24 cellular contexts compared by ENCODE assay signal in the genomic region with DNA sequence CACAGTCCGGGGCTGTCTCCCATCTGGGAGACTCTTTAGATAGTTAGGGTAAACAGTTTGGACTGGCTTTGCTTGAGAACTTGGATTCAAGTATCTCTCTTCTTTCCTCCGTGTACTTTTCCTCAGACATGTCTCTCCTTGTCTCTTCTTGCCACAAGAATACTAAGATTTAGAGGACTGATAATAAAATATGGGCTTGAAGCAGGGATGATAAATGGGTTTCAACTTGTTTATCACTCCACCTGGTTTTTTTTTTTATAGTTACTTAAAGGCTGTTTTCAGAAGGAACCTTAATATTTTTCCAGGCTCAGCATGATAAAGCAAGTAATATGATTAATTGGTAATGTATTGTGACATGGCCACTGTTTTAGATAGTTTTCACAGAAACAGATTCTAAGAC.
"Had no signal": no experiment of that assay in that cellular context is flagged by ENCODE, and none has a peak within 500 bp of the region (broad histone marks: within the 10 kb centered on the region; RNA-seq: fewer than 3 reads in every experiment).

No MANE protein-coding gene starts in this region.

- H3K9me3 ChIP-seq: esophagus squamous epithelium, left ventricle myocardium inferior, lower lobe of right lung, psoas muscle, right lobe of liver, spleen, stomach had no signal

- H3K27me3 ChIP-seq: dorsolateral prefrontal cortex, esophagus squamous epithelium, right lobe of liver, stomach had no signal

- FAIRE-seq: endometrium, kidney, urothelium cell line had no signal

- DNase-seq: cortex of kidney; dorsolateral prefrontal cortex; effector memory CD4-positive, alpha-beta T cell; esophagus squamous epithelium; foreskin fibroblast; immature natural killer cell; kidney; left cardiac atrium; left ventricle myocardium inferior; lower lobe of right lung; mesenchymal stem cell; naive B cell; psoas muscle; retina; right lobe of liver; spleen; stimulated activated CD4-positive, alpha-beta T cell treated with anti-CD3 and anti-CD28 coated beads, Interleukin-2, amount 100 ng/mL, for 24 hours; stimulated activated CD4-positive, alpha-beta T cell treated with anti-CD3 and anti-CD28 coated beads, Interleukin-4, amount 100 ng/mL, for 4 hours; stimulated activated naive B cell treated with anti-CD40 and anti-IgM and Interleukin-4, amounts not matched to agents 10 μg/mL and 1 μg/mL and 100 μg/mL, for 72 hours; stomach; trophoblast cell had no signal

- ATAC-seq: left cardiac atrium; lower lobe of right lung; psoas muscle; right lobe of liver; stimulated activated naive B cell treated with anti-CD40 and anti-IgM and Interleukin-4, amounts not matched to agents 10 μg/mL and 1 μg/mL and 100 μg/mL, for 72 hours had no signal

- H3K4me3 ChIP-seq: dorsolateral prefrontal cortex, esophagus squamous epithelium, left ventricle myocardium inferior, lower lobe of right lung, psoas muscle, right lobe of liver, spleen, stomach had no signal

- H3K36me3 ChIP-seq: esophagus squamous epithelium, left ventricle myocardium inferior, lower lobe of right lung, right lobe of liver, spleen, stomach had no signal

- H3K9ac ChIP-seq: parathyroid adenoma had no signal

- H2AFZ ChIP-seq: parathyroid adenoma had no signal

- H3K27ac ChIP-seq: dorsolateral prefrontal cortex, left ventricle myocardium inferior, lower lobe of right lung, parathyroid adenoma, psoas muscle, right lobe of liver, spleen, stomach had no signal

- H3K79me2 ChIP-seq: parathyroid adenoma had no signal

- H3K4me1 ChIP-seq: left ventricle myocardium inferior, lower lobe of right lung, parathyroid adenoma, psoas muscle, right lobe of liver, spleen, stomach had no signal
